Comparison of ENCODE assay signal across 14 cellular contexts in the genomic region with DNA sequence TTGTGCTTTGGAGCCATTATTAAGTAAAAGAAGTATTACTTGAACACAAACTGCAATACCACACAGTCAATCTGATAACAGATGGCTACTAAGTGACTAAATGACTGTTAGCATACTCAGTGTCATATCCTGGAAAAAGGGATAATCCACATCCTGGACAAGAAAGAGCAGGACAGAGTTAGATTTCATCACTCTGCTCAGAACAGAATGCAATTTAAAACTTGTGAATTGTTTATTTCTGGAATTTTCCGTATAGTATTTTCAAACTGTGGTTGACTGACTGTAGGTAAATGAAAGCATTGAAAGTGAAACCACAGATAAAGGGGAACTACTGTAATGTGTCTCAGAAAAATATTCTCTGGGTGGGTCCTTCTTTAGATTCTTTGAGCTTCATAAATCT.
DNase-seq lines count a peak whose midpoint lies in the region; ATAC-seq and TF ChIP-seq lines count a peak whose summit lies in the region.
"Had no signal": no experiment of that assay in that cellular context is flagged by ENCODE, and none has a peak within 500 bp of the region (broad histone marks: within the 10 kb centered on the region; RNA-seq: fewer than 3 reads in every experiment).

No MANE protein-coding gene starts in this region.

- H2AFZ ChIP-seq in OCI-LY7 (ENCODE audit: low read length): peak overlapping the region; percentile 23; the same call in 1 of the 2 replicates

- H3K9me2 ChIP-seq in OCI-LY7 (ENCODE audit: insufficient read depth, low read length): no peaks in the 10 kb centered on the region

- CTCF ChIA-PET in OCI-LY7 (lab: Charles Lee; ENCODE audit: unreplicated experiment): no interaction called here

- H3K79me2 ChIP-seq in OCI-LY7 (ENCODE audit: insufficient read depth, low read depth, low read length): no peaks in the 10 kb centered on the region

- POLR2A ChIA-PET in OCI-LY7 (lab: Charles Lee): interaction anchor here (0.9 kb wide), 1 partner anchor 14 kb away, joined by 3 read pairs; no protein-coding TSS in a partner anchor

- TF ChIP-seq CTCF in OCI-LY7 (conservative IDR thresholded peaks at IDR 0.05; ENCODE audit: low read length): no peak
- no peak for TF ChIP-seq CTCF in GM10266 (IDR thresholded peaks at IDR 0.05; ENCODE audit: control insufficient read depth, insufficient read depth, low read depth, missing control alignments)

- H3K27ac ChIP-seq in OCI-LY7 (ENCODE audit: low read depth, low read length, poor library complexity, severe bottlenecking): no peak overlapping the region
- H3K27ac ChIP-seq: cardiac muscle cell, psoas muscle, vagina had no signal

- ATAC-seq in GM18868 (IDR thresholded peaks at IDR 0.05; ENCODE audit: unreplicated experiment) (peak; percentile 97), GM21529 (IDR thresholded peaks at IDR 0.05; ENCODE audit: unreplicated experiment) (peak; percentile 95), HG03108 (IDR thresholded peaks at IDR 0.05; ENCODE audit: unreplicated experiment) (peak; percentile 70), left cardiac atrium (no peak)
- ATAC-seq: left ventricle myocardium superior, psoas muscle had no signal

- H4K20me1 ChIP-seq in OCI-LY7 (ENCODE audit: insufficient read depth, low read length): no peaks in the 10 kb centered on the region

- intact Hi-C loops in OCI-LY7 (cut with micrococcal nuclease; ENCODE audit: unreplicated experiment) (no loop called here), left cardiac atrium (cut with DNase I) (no loop called here)

- no peaks in the 10 kb centered on the region for H3K9me3 ChIP-seq in OCI-LY7 (ENCODE audit: low read length)

- peak overlapping the region; percentile 30 for H3K4me2 ChIP-seq in OCI-LY7 (ENCODE audit: low read length)

- peaks cover 3% of the 10 kb centered on the region for H3K4me1 ChIP-seq in OCI-LY7 (ENCODE audit: insufficient read depth, low read length, poor library complexity, severe bottlenecking)
- H3K4me1 ChIP-seq: psoas muscle, vagina had no signal

- no TSS peak for BruUV-seq in OCI-LY7 (replicated peaks; lab: Mats Ljungman, UMichigan)

- DNase-seq in OCI-LY7 (ENCODE audit: low spot score) (peak; percentile 17), left cardiac atrium (no peak), GM10266 (ENCODE audit: extremely low spot score) (no peak), GOT3 (lab: John Stamatoyannopoulos, UW) (no peak)
- no peak for DNase-seq in activated naive CD4-positive, alpha-beta T cell treated with Interleukin-2 at 50 U/mL for 16 hours
- DNase-seq: activated T-cell treated with anti-CD3 and anti-CD28 coated beads, Interleukin-2, amount 50 U/mL, for 24 hours; left ventricle myocardium superior; NCI-H524 treated with DMSO at 0.1 percent for 48 hours; psoas muscle had no signal

- H3K36me3 ChIP-seq in OCI-LY7 (ENCODE audit: insufficient read depth, low read length): no peaks in the 10 kb centered on the region
- H3K36me3 ChIP-seq: cardiac muscle cell, vagina had no signal

- H3K4me3 ChIP-seq in OCI-LY7 (ENCODE audit: low read depth, low read length, poor library complexity, severe bottlenecking): no peak overlapping the region
- H3K4me3 ChIP-seq: cardiac muscle cell, psoas muscle, vagina had no signal

Comparison
In these comparisons a context has a peak if more than half of its experiments do, and no peak if none do; other contexts are left out.
1. ATAC-seq: peak in GM18868 (single experiment), GM21529 (single experiment) and HG03108 (single experiment); none in left cardiac atrium (0 of 2).